In genomic region chr3:16090013-16090412, GRCh38 we compare ENCODE assay signal across 1 cellular context.
TF ChIP-seq lines count a peak whose summit lies in the region.

No MANE protein-coding gene starts in this region.

TF ChIP-seq in WTC11, 78 proteins besides CTCF, POLR2A, EP300 and RAD21 (continued from another document):
- TF ChIP-seq ARID4B (CRISPR knock-in tag; IDR thresholded peaks at IDR 0.05; ENCODE audit: borderline replicate concordance): no peak
- no peak for TF ChIP-seq E2F1 (CRISPR knock-in tag; IDR thresholded peaks at IDR 0.05)
- no peak for TF ChIP-seq ATF2 (CRISPR knock-in tag; IDR thresholded peaks at IDR 0.05; ENCODE audit: borderline replicate concordance, low read depth)
